10 cellular contexts compared by ENCODE assay signal in the genomic region with DNA sequence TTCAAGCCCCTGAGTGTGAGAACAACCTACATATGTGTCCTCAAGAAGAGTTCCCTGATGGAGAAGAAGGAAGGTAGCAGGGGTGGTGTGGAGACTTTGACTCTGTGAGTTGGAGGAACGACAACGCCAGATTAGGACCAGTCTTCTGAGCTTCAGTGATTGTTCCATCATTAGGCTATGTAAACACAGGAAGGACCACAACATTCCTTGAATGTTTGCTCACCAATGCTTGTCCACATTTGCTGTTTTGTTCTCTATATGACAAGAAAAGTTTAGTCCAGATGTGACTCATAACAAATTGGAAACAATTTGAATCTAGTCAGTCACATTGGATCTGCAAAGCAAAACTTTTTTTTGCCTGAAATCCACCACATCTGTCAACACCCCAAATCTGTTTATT.
DNase-seq lines count a peak whose midpoint lies in the region; TF ChIP-seq lines count a peak whose summit lies in the region.
"Had no signal": no experiment of that assay in that cellular context is flagged by ENCODE, and none has a peak within 500 bp of the region (broad histone marks: within the 10 kb centered on the region; RNA-seq: fewer than 3 reads in every experiment).

No MANE protein-coding gene starts in this region.

- H3K27me3 ChIP-seq in ACC112 (ENCODE audit: insufficient read depth, low read length) (no peaks in the 10 kb centered on the region), brain microvascular endothelial cell (replicated peaks) (no peaks in the 10 kb centered on the region)

- in situ Hi-C loops in brain microvascular endothelial cell (cut with HindIII; ENCODE audit: low pct_ligation_motif_present, low sequenced_read_pairs): no loop called here

- H3K4me3 ChIP-seq in ACC112 (ENCODE audit: low read depth, low read length) (no peak overlapping the region), brain microvascular endothelial cell (ENCODE audit: low read depth, low read length) (no peak overlapping the region)

- H3K4me1 ChIP-seq in ACC112 (ENCODE audit: control insufficient read depth, insufficient read depth, low read length, unreplicated experiment): peaks cover 30% of the 10 kb centered on the region

- DNase-seq in HCEC 1CT (peak; percentile 72), brain microvascular endothelial cell (peak; percentile 85), islet precursor cell (peak; percentile 55), NCI-H524 treated with DMSO at 0.1 percent for 48 hours (lab: John Stamatoyannopoulos, UW) (no peak), inferior parietal cortex (ENCODE audit: extremely low spot score) (no peak)
- no peak for DNase-seq in stimulated activated naive CD4-positive, alpha-beta T cell treated with Interleukin-2 at 50 U/mL for 16 hours (lab: John Stamatoyannopoulos, UW)
- DNase-seq in activated CD4-positive, alpha-beta T cell treated with anti-CD3 and anti-CD28 coated beads for 1 hour: no peak
- DNase-seq: C1 segment of cervical spinal cord, NCI-H2171 had no signal

- TF ChIP-seq CTCF in brain microvascular endothelial cell (IDR thresholded peaks at IDR 0.05; ENCODE audit: low read depth, low read length, missing control alignments): no peak

- no peaks in the 10 kb centered on the region for H3K79me2 ChIP-seq in ACC112 (ENCODE audit: control insufficient read depth, insufficient read depth, low read length, unreplicated experiment)

- H3K36me3 ChIP-seq in ACC112 (ENCODE audit: insufficient read depth, low read length): no peaks in the 10 kb centered on the region
- H3K36me3 ChIP-seq in brain microvascular endothelial cell (replicated peaks): no peaks in the 10 kb centered on the region

- H2AFZ ChIP-seq in ACC112 (ENCODE audit: low read length, unreplicated experiment): no peak overlapping the region

- H3K27ac ChIP-seq in ACC112 (ENCODE audit: low read depth, low read length) (0 out of 2 replicates have a peak overlapping the region, but pooled peaks have one; percentile 8), brain microvascular endothelial cell (peak overlapping the region; percentile 37)

Comparison
In these comparisons a context has a peak if more than half of its experiments do, and no peak if none do; other contexts are left out.
1. DNase-seq: peak in HCEC 1CT (single experiment), brain microvascular endothelial cell (single experiment) and islet precursor cell (single experiment); none in stimulated activated naive CD4-positive, alpha-beta T cell treated with Interleukin-2 at 50 U/mL for 16 hours (single experiment), activated CD4-positive, alpha-beta T cell treated with anti-CD3 and anti-CD28 coated beads for 1 hour (single experiment), NCI-H524 treated with DMSO at 0.1 percent for 48 hours (single experiment) and inferior parietal cortex (single experiment).